In genomic region chr10:69086131-69086530, GRCh38 we compare ENCODE assay signal across 7 cellular contexts. TPM values are rescaled to one million over a fixed set of nuclear protein-coding genes. Genes with fewer than 3 reads are reported as not detected.
DNase-seq lines count a peak whose midpoint lies in the region; ATAC-seq and TF ChIP-seq lines count a peak whose summit lies in the region.

No MANE protein-coding gene starts in this region.

- TF ChIP-seq CTCF in heart right ventricle (IDR thresholded peaks at IDR 0.05) (no peak), spleen (IDR thresholded peaks at IDR 0.05 in 8 of 11, conservative IDR thresholded peaks at IDR 0.05 in 3 of 11) (no peak)

- H3K36me3 ChIP-seq in heart right ventricle = peaks cover 0 to 12% (median 0%) of the 10 kb centered on the region in 9 donors
- H3K36me3 ChIP-seq in spleen = no peaks in the 10 kb centered on the region

- ATAC-seq in heart right ventricle (peak; percentile 11 to 71 (median 62)), GM18519 (IDR thresholded peaks at IDR 0.05; ENCODE audit: low FRiP score, unreplicated experiment) (no peak), GM18873 (IDR thresholded peaks at IDR 0.05; ENCODE audit: low FRiP score, unreplicated experiment) (no peak)

- H3K4me1 ChIP-seq in heart right ventricle = peaks cover 0 to 41% (median 15%) of the 10 kb centered on the region in 9 donors
- H3K4me1 ChIP-seq in spleen = peaks cover 5 to 72% (median 38%) of the 10 kb centered on the region in 6 donors

- H3K27ac ChIP-seq in heart right ventricle (peak overlapping the region; percentile 69 to 98 (median 84)), spleen (peak overlapping the region; percentile 28 to 98 (median 92))

- H3K27me3 ChIP-seq in heart right ventricle (no peaks in the 10 kb centered on the region), spleen (replicated peaks in 1 of 7) (no peaks in the 10 kb centered on the region)

- no peaks in the 10 kb centered on the region for H3K9me3 ChIP-seq in heart right ventricle
- no peaks in the 10 kb centered on the region for H3K9me3 ChIP-seq in spleen

- H3K4me3 ChIP-seq in heart right ventricle = peak overlapping the region in 6 of 10 donors; percentile 6 to 71 (median 36)
- peak overlapping the region in 3 of 8 donors; percentile 13 to 76 (median 27) for H3K4me3 ChIP-seq in spleen

- no peak for TF ChIP-seq POLR2A in spleen (IDR thresholded peaks at IDR 0.05)

- 42 to 45% methylated on average over 7 of the region's 7 CpGs for WGBS in heart right ventricle, 2 donors
- 14 to 40% (median 29%) methylated on average over 7 of the region's 7 CpGs for WGBS in spleen, 5 donors

- DNase-seq in HT-29 (ENCODE audit: low spot score) = peak; percentile 4
- DNase-seq in UCSD-AML1 (lab: John Stamatoyannopoulos, UW; ENCODE audit: unreplicated experiment) = peak; percentile 55
- peak in 1 of 2 donors; percentile 55 for DNase-seq in heart right ventricle
- no peak for DNase-seq in spleen
- no peak for DNase-seq in RPMI8226

- intact Hi-C loops in heart right ventricle (cut with DNase I) (loop anchor here in 2 of 10 donors (2.0 to 5.0 kb wide), 2 partner anchors 13 to 34 kb away; no protein-coding TSS in a partner anchor), spleen (cut with DNase I; ENCODE audit: low total_unique reads) (no loop called here)

RNA-seq across cellular contexts. Expression of gene SRGN, which starts 1.8 kb away (rescaled TPM):
- total RNA-seq in HT-29 (2014; rRNA removed; shearing (Covaris generic)) = 0.13 TPM in 1 of 2 replicates, not detected in the other
- total RNA-seq in heart right ventricle = 100 to 1,000 TPM in 1 of 10 donors, 10 to 100 TPM in 9; 30.0 to 156 (median 51.8) TPM
- 10 to 100 TPM; 23.1 to 99.2 TPM for polyA plus RNA-seq in heart right ventricle
- total RNA-seq in spleen = 1,000 to 10,000 TPM in 1 of 7 donors, 100 to 1,000 TPM in 6; 402 to 1,009 (median 539) TPM
- 100 to 1,000 TPM; 123 to 239 (median 183) TPM for polyA plus RNA-seq in spleen

RNA-seq across cellular contexts. Expression of gene VPS26A, which starts 37.8 kb away (rescaled TPM):
- 10.3 TPM in 2 replicates for total RNA-seq in HT-29 (2014; rRNA removed; shearing (Covaris generic))
- total RNA-seq in heart right ventricle (10 to 100 TPM; 30.0 to 43.8 (median 35.2) TPM), spleen (10 to 100 TPM; 25.1 to 53.0 (median 40.6) TPM)
- polyA plus RNA-seq in heart right ventricle (10 to 100 TPM; 15.9 to 20.0 TPM), spleen (10 to 100 TPM; 17.8 to 28.6 (median 21.3) TPM)

Comparison
In these comparisons a context has a peak if more than half of its experiments do, and no peak if none do; other contexts are left out.
1. DNase-seq: peak in HT-29 (single experiment) and UCSD-AML1 (single experiment); none in spleen (single experiment) and RPMI8226 (single experiment).
2. ATAC-seq: peak in heart right ventricle (8 of 8); none in GM18519 (single experiment) and GM18873 (single experiment).
3. RNA of gene SRGN, which starts 1.8 kb away (total RNA-seq): 402 to 1,009 TPM in spleen and 30.0 to 156 TPM in heart right ventricle; 0.13 TPM in HT-29; every median in the first group is over 10 times any median in the second.